ENCODE assay signal across 18 cellular contexts in genomic region chr4:20506827-20507226, GRCh38.
DNase-seq lines count a peak whose midpoint lies in the region; ATAC-seq lines count a peak whose summit lies in the region.
"Had no signal": no experiment of that assay in that cellular context is flagged by ENCODE, and none has a peak within 500 bp of the region (broad histone marks: within the 10 kb centered on the region; RNA-seq: fewer than 3 reads in every experiment).

No MANE protein-coding gene starts in this region.

- intact Hi-C loops in aorta (cut with DNase I): no loop called here

- H3K4me3 ChIP-seq in aorta (ENCODE audit: low read length in 2 of 2): no peak overlapping the region
- H3K4me3 ChIP-seq: right atrium auricular region, uterus had no signal

- 66 to 68% methylated on average over 2 of the region's 2 CpGs for WGBS in aorta, 2 donors

- no peak for ATAC-seq in aorta (ENCODE audit: low FRiP score)
- no peak for ATAC-seq in HG03045 (IDR thresholded peaks at IDR 0.05; ENCODE audit: unreplicated experiment)
- ATAC-seq: activated naive CD4-positive, alpha-beta T cell treated with anti-CD3 and anti-CD28 coated beads, Interleukin-2, amount 50 U/mL, for 72 hours had no signal

- DNase-seq in EH (ENCODE audit: low read depth) (peak; percentile 84), RPMI7951 (ENCODE audit: low read depth) (peak; percentile 3), epithelial cell of prostate (ENCODE audit: low read depth, low spot score) (peak; percentile 62), pulmonary artery endothelial cell (ENCODE audit: low read depth, low spot score) (peak; percentile 27), aorta (no peak), NCI-H748 treated with DMSO at 0.1 percent for 48 hours (lab: John Stamatoyannopoulos, UW) (no peak), SIG-M5 treated with dmso at 0.1 percent for 504 hours (lab: John Stamatoyannopoulos, UW; ENCODE audit: unreplicated experiment) (no peak)
- DNase-seq: activated CD8-positive, alpha-beta memory T cell treated with anti-CD3 and anti-CD28 coated beads, Interleukin-2, amount 50 U/mL, for 48 hours; CD8-positive, alpha-beta memory T cell; H9; head of caudate nucleus; MV-4-11; naive B cell; stimulated activated naive CD4-positive, alpha-beta T cell; uterus had no signal

- H3K27ac ChIP-seq in epithelial cell of prostate (peak overlapping the region; percentile 61), aorta (ENCODE audit: low read depth in 1 of 2, low read length in 2 of 2) (no peak overlapping the region)
- H3K27ac ChIP-seq: right atrium auricular region, uterus had no signal

- no peaks in the 10 kb centered on the region for H3K9me3 ChIP-seq in aorta (ENCODE audit: control insufficient read depth, low read length)
- H3K9me3 ChIP-seq: right atrium auricular region, uterus had no signal

- H3K36me3 ChIP-seq in aorta (ENCODE audit: control insufficient read depth in 1 of 2, insufficient read depth in 2 of 2, low read length in 1 of 2): no peaks in the 10 kb centered on the region
- H3K36me3 ChIP-seq: right atrium auricular region, uterus had no signal

- no peaks in the 10 kb centered on the region for H3K27me3 ChIP-seq in aorta (ENCODE audit: control insufficient read depth in 1 of 2, insufficient read depth in 2 of 2, low read length in 1 of 2)
- H3K27me3 ChIP-seq: right atrium auricular region, uterus had no signal

- no peaks in the 10 kb centered on the region for H3K4me1 ChIP-seq in aorta (ENCODE audit: control insufficient read depth in 1 of 2, insufficient read depth in 2 of 2, low read length in 2 of 2)
- H3K4me1 ChIP-seq: right atrium auricular region, uterus had no signal

Comparison
In these comparisons a context has a peak if more than half of its experiments do, and no peak if none do; other contexts are left out.
1. DNase-seq: peak in EH (single experiment), RPMI7951 (single experiment), epithelial cell of prostate (single experiment) and pulmonary artery endothelial cell (single experiment); none in aorta (0 of 2), NCI-H748 treated with DMSO at 0.1 percent for 48 hours (single experiment) and SIG-M5 treated with dmso at 0.1 percent for 504 hours (single experiment).